Comparison of ENCODE assay signal across 25 cellular contexts in the genomic region with DNA sequence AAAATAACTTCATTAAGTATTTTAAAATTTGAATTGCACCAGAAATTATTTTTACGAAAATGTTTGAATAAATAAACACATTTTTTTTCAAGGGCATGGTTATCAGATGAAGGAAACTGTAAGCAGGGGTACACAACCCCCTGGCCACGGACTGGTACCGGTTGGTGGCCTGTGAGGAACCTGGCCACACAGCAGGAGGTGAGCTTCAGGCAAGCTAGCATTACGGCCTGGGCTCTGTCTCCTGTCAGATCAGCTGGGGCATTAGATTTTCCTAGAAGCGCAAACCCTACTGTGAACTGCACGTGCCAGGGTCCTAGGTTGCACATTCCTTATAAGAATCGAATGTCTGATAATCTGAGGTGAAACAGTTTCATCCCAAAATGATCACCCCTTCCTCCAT.
"Had no signal": no experiment of that assay in that cellular context is flagged by ENCODE, and none has a peak within 500 bp of the region (broad histone marks: within the 10 kb centered on the region; RNA-seq: fewer than 3 reads in every experiment).

No MANE protein-coding gene starts in this region.

- H3K4me1 Mint-ChIP-seq: memory B cell; naive thymus-derived CD8-positive, alpha-beta T cell; nephron; neural crest cell; stimulated activated memory B cell treated with anti-CD40 and anti-IgM and Interleukin-4, amounts not matched to agents 10 μg/mL and 1 μg/mL and 100 μg/mL, for 72 hours; stimulated activated naive CD8-positive, alpha-beta T cell treated with anti-CD3 and anti-CD28 coated beads, Interleukin-15, amount 100 ng/mL, for 72 hours had no signal

- H3K27me3 Mint-ChIP-seq: memory B cell; naive thymus-derived CD8-positive, alpha-beta T cell; stimulated activated memory B cell treated with anti-CD40 and anti-IgM and Interleukin-4, amounts not matched to agents 10 μg/mL and 1 μg/mL and 100 μg/mL, for 72 hours; stimulated activated naive CD8-positive, alpha-beta T cell treated with anti-CD3 and anti-CD28 coated beads, Interleukin-15, amount 100 ng/mL, for 72 hours had no signal

- H3K36me3 ChIP-seq: left ventricle myocardium inferior, neutrophil, right lobe of liver, tibial nerve, upper lobe of right lung had no signal

- H3K27ac Mint-ChIP-seq: memory B cell; naive thymus-derived CD8-positive, alpha-beta T cell; nephron; stimulated activated memory B cell treated with anti-CD40 and anti-IgM and Interleukin-4, amounts not matched to agents 10 μg/mL and 1 μg/mL and 100 μg/mL, for 72 hours; stimulated activated naive CD8-positive, alpha-beta T cell treated with anti-CD3 and anti-CD28 coated beads, Interleukin-15, amount 100 ng/mL, for 72 hours had no signal

- DNase-seq: head of caudate nucleus; hippocampal formation; islet precursor cell; left ventricle myocardium inferior; naive thymus-derived CD8-positive, alpha-beta T cell; occipital lobe; psoas muscle; right lobe of liver; stimulated activated CD4-positive, alpha-beta T cell treated with anti-CD3 and anti-CD28 coated beads, Interleukin-1b, Interleukin-23, amount 100 ng/mL, for 48 hours; stimulated activated CD4-positive, alpha-beta T cell treated with anti-CD3 and anti-CD28 coated beads, Interleukin-2, amount 100 ng/mL, for 48 hours; stimulated activated CD4-positive, alpha-beta T cell treated with anti-CD3 and anti-CD28 coated beads, Interleukin-4, amount 100 ng/mL, for 4 hours; stimulated activated CD8-positive, alpha-beta memory T cell treated with anti-CD3 and anti-CD28 coated beads, Interleukin-4, amount 100 ng/mL, for 48 hours; stimulated activated naive CD4-positive, alpha-beta T cell treated with Interleukin-2 at 50 U/mL for 16 hours; stimulated activated naive CD8-positive, alpha-beta T cell treated with anti-CD3 and anti-CD28 coated beads, Interleukin-15, amount 100 ng/mL, for 72 hours; substantia nigra; upper lobe of right lung had no signal

- H3K4me1 ChIP-seq: left ventricle myocardium inferior, parathyroid adenoma, psoas muscle, right lobe of liver, tibial nerve, upper lobe of right lung had no signal

- H3K9me3 Mint-ChIP-seq: nephron had no signal

- H3K4me3 Mint-ChIP-seq: memory B cell; naive thymus-derived CD8-positive, alpha-beta T cell; nephron; neural crest cell; stimulated activated memory B cell treated with anti-CD40 and anti-IgM and Interleukin-4, amounts not matched to agents 10 μg/mL and 1 μg/mL and 100 μg/mL, for 72 hours; stimulated activated naive CD8-positive, alpha-beta T cell treated with anti-CD3 and anti-CD28 coated beads, Interleukin-15, amount 100 ng/mL, for 72 hours had no signal

- H3K36me3 Mint-ChIP-seq: memory B cell; naive thymus-derived CD8-positive, alpha-beta T cell; stimulated activated memory B cell treated with anti-CD40 and anti-IgM and Interleukin-4, amounts not matched to agents 10 μg/mL and 1 μg/mL and 100 μg/mL, for 72 hours had no signal

- H3K9me3 ChIP-seq: left ventricle myocardium inferior, neutrophil, psoas muscle, right lobe of liver, tibial nerve, upper lobe of right lung had no signal

- H3K4me3 ChIP-seq: left ventricle myocardium inferior, lung, psoas muscle, right lobe of liver, smooth muscle cell, tibial nerve, upper lobe of right lung had no signal

- H3K27me3 ChIP-seq: neutrophil, right lobe of liver, tibial nerve, upper lobe of right lung had no signal

- H3K27ac ChIP-seq: left ventricle myocardium inferior, neutrophil, parathyroid adenoma, psoas muscle, right lobe of liver, tibial nerve, upper lobe of right lung had no signal

- H2AFZ ChIP-seq: parathyroid adenoma had no signal

- H3K4me2 ChIP-seq: smooth muscle cell had no signal

- H3K79me2 ChIP-seq: parathyroid adenoma had no signal

- H3K9ac ChIP-seq: parathyroid adenoma had no signal
